In genomic region chr17:18227635-18228034, GRCh38 we compare ENCODE assay signal across 19 cellular contexts. TPM values are rescaled to one million over a fixed set of nuclear protein-coding genes. Genes with fewer than 3 reads are reported as not detected.
DNase-seq lines count a peak whose midpoint lies in the region; TF ChIP-seq lines count a peak whose summit lies in the region.
"Had no signal": no experiment of that assay in that cellular context is flagged by ENCODE, and none has a peak within 500 bp of the region (broad histone marks: within the 10 kb centered on the region; RNA-seq: fewer than 3 reads in every experiment).

No MANE protein-coding gene starts in this region.

- CTCF ChIA-PET in activated naive CD4-positive, alpha-beta T cell treated with anti-CD3 and anti-CD28 coated beads, Interleukin-2, amount 10 ng/mL, durations not matched to agents 7 days and 5 days (lab: Charles Lee) = no interaction called here

- WGBS in endodermal cell (ENCODE audit: insufficient coverage in 1 of 2, insufficient read length in 1 of 2), 2 experiments = 95 to 100% methylated on average over 2 to 5 of the region's 5 CpGs

- peaks cover 25% of the 10 kb centered on the region for H3K4me1 Mint-ChIP-seq in activated naive CD4-positive, alpha-beta T cell treated with anti-CD3 and anti-CD28 coated beads, Interleukin-2, amount 10 ng/mL, durations not matched to agents 7 days and 5 days
- H3K4me1 Mint-ChIP-seq in endodermal cell = peaks cover 22% of the 10 kb centered on the region

- peaks cover 5% of the 10 kb centered on the region for H3K4me1 ChIP-seq in endodermal cell (ENCODE audit: control insufficient read depth, insufficient read depth, low read length)

- no peak overlapping the region for H3K9ac ChIP-seq in endodermal cell (ENCODE audit: extremely low read depth, low read length, poor library complexity, severe bottlenecking)

- H3K27ac ChIP-seq in endodermal cell (ENCODE audit: low read depth, low read length) (no peak overlapping the region), temporal lobe (ENCODE audit: low read depth, low read length) (peak overlapping the region; percentile 100)
- H3K27ac ChIP-seq: BLaER1, coronary artery, psoas muscle, spleen, thyroid gland had no signal

- no peak overlapping the region for H3K27ac Mint-ChIP-seq in activated naive CD4-positive, alpha-beta T cell treated with anti-CD3 and anti-CD28 coated beads, Interleukin-2, amount 10 ng/mL, durations not matched to agents 7 days and 5 days
- peak overlapping the region; percentile 77 for H3K27ac Mint-ChIP-seq in endodermal cell
- H3K27ac Mint-ChIP-seq: activated naive CD4-positive, alpha-beta T cell treated with anti-CD3 and anti-CD28 coated beads, Interleukin-2, amount 50 U/mL, for 24 hours had no signal

- H3K9me3 ChIP-seq in endodermal cell (ENCODE audit: control insufficient read depth, low read length) = no peaks in the 10 kb centered on the region
- H3K9me3 ChIP-seq: BLaER1, psoas muscle, spleen, thyroid gland had no signal

- peaks cover 3% of the 10 kb centered on the region for H3K36me3 Mint-ChIP-seq in activated naive CD4-positive, alpha-beta T cell treated with anti-CD3 and anti-CD28 coated beads, Interleukin-2, amount 10 ng/mL, durations not matched to agents 7 days and 5 days
- peaks cover 2% of the 10 kb centered on the region for H3K36me3 Mint-ChIP-seq in endodermal cell (ENCODE audit: low read depth)
- H3K36me3 Mint-ChIP-seq: activated naive CD4-positive, alpha-beta T cell treated with anti-CD3 and anti-CD28 coated beads, Interleukin-2, amount 50 U/mL, for 24 hours; natural killer cell treated with Interleukin-12 subunit alpha and Interleukin-12 subunit beta and Interleukin-15 and Interleukin-18, amount 100 ng/mL, for 72 hours had no signal

- H3K4me3 ChIP-seq in endodermal cell (ENCODE audit: low read length) = no peak overlapping the region
- H3K4me3 ChIP-seq: BLaER1, coronary artery, psoas muscle, spleen, thyroid gland had no signal

- no peak for DNase-seq in activated naive CD4-positive, alpha-beta T cell treated with anti-CD3 and anti-CD28 coated beads, Interleukin-2, amount 10 ng/mL, durations not matched to agents 7 days and 5 days
- no peak for DNase-seq in activated naive CD4-positive, alpha-beta T cell (lab: John Stamatoyannopoulos, UW)
- DNase-seq in endodermal cell (no peak), T-helper 9 cell (no peak), activated T-cell treated with anti-CD3 and anti-CD28 coated beads for 4 hours (no peak)
- DNase-seq: DMS153, KG1, kidney glomerular epithelial cell, mesenchymal stem cell, NCI-H1092, NCI-H2081 treated with DMSO at 0.1 percent for 48 hours, spleen, thyroid gland had no signal

- H3K27me3 Mint-ChIP-seq in activated naive CD4-positive, alpha-beta T cell treated with anti-CD3 and anti-CD28 coated beads, Interleukin-2, amount 10 ng/mL, durations not matched to agents 7 days and 5 days = no peaks in the 10 kb centered on the region
- H3K27me3 Mint-ChIP-seq in endodermal cell (ENCODE audit: insufficient read depth) = no peaks in the 10 kb centered on the region
- H3K27me3 Mint-ChIP-seq: activated naive CD4-positive, alpha-beta T cell treated with anti-CD3 and anti-CD28 coated beads, Interleukin-2, amount 50 U/mL, for 24 hours; natural killer cell treated with Interleukin-12 subunit alpha and Interleukin-12 subunit beta and Interleukin-15 and Interleukin-18, amount 100 ng/mL, for 72 hours had no signal

- no peak for TF ChIP-seq CTCF in endodermal cell (conservative IDR thresholded peaks at IDR 0.05)

- peak overlapping the region; percentile 4 for H3K4me3 Mint-ChIP-seq in activated naive CD4-positive, alpha-beta T cell treated with anti-CD3 and anti-CD28 coated beads, Interleukin-2, amount 10 ng/mL, durations not matched to agents 7 days and 5 days
- no peak overlapping the region for H3K4me3 Mint-ChIP-seq in endodermal cell

- no peaks in the 10 kb centered on the region for H3K27me3 ChIP-seq in endodermal cell (ENCODE audit: control insufficient read depth, insufficient read depth, low read length, poor library complexity, severe bottlenecking)
- H3K27me3 ChIP-seq: BLaER1, spleen, thyroid gland had no signal

- peaks cover 13% of the 10 kb centered on the region for H3K36me3 ChIP-seq in endodermal cell (ENCODE audit: control insufficient read depth, insufficient read depth, low read length)
- H3K36me3 ChIP-seq: thyroid gland had no signal

- H3K9me3 Mint-ChIP-seq in activated naive CD4-positive, alpha-beta T cell treated with anti-CD3 and anti-CD28 coated beads, Interleukin-2, amount 10 ng/mL, durations not matched to agents 7 days and 5 days = no peaks in the 10 kb centered on the region
- no peaks in the 10 kb centered on the region for H3K9me3 Mint-ChIP-seq in endodermal cell
- H3K9me3 Mint-ChIP-seq: activated naive CD4-positive, alpha-beta T cell treated with anti-CD3 and anti-CD28 coated beads, Interleukin-2, amount 50 U/mL, for 24 hours; natural killer cell treated with Interleukin-12 subunit alpha and Interleukin-12 subunit beta and Interleukin-15 and Interleukin-18, amount 100 ng/mL, for 72 hours had no signal

RNA-seq across cellular contexts. Expression of gene LLGL1, which starts 2.2 kb away (rescaled TPM):
- total RNA-seq in endodermal cell (10 to 100 TPM; 66.3 to 69.3 TPM), temporal lobe (27.5 TPM)
- polyA plus RNA-seq in endodermal cell (2013, experiment 1 of 2) = 106 TPM
- 99.6 TPM for polyA plus RNA-seq in endodermal cell (2013, experiment 2 of 2)

RNA-seq across cellular contexts. Expression of gene FLII, which starts 30.9 kb away (rescaled TPM):
- total RNA-seq in endodermal cell = 100 to 1,000 TPM; 299 to 335 TPM
- polyA plus RNA-seq in endodermal cell (2013, experiment 1 of 2) = 143 TPM
- polyA plus RNA-seq in endodermal cell (2013, experiment 2 of 2) = 127 TPM
- total RNA-seq in temporal lobe = 38.1 TPM

RNA-seq across cellular contexts. Expression of gene MIEF2, which starts 32.8 kb away (rescaled TPM):
- 10 to 100 TPM; 15.3 to 19.6 TPM for total RNA-seq in endodermal cell
- 6.2 TPM for polyA plus RNA-seq in endodermal cell (2013, experiment 1 of 2)
- 6.0 TPM for polyA plus RNA-seq in endodermal cell (2013, experiment 2 of 2)
- 22.4 TPM for total RNA-seq in temporal lobe

RNA-seq across cellular contexts. Expression of gene ALKBH5, which starts 44.0 kb away (rescaled TPM):
- total RNA-seq in endodermal cell (10 to 100 TPM; 64.1 to 80.9 TPM), temporal lobe (41.8 TPM)
- polyA plus RNA-seq in endodermal cell (2013, experiment 1 of 2) = 51.6 TPM
- polyA plus RNA-seq in endodermal cell (2013, experiment 2 of 2) = 48.6 TPM
